ENCODE assay signal across 1 cellular context in the genomic region with DNA sequence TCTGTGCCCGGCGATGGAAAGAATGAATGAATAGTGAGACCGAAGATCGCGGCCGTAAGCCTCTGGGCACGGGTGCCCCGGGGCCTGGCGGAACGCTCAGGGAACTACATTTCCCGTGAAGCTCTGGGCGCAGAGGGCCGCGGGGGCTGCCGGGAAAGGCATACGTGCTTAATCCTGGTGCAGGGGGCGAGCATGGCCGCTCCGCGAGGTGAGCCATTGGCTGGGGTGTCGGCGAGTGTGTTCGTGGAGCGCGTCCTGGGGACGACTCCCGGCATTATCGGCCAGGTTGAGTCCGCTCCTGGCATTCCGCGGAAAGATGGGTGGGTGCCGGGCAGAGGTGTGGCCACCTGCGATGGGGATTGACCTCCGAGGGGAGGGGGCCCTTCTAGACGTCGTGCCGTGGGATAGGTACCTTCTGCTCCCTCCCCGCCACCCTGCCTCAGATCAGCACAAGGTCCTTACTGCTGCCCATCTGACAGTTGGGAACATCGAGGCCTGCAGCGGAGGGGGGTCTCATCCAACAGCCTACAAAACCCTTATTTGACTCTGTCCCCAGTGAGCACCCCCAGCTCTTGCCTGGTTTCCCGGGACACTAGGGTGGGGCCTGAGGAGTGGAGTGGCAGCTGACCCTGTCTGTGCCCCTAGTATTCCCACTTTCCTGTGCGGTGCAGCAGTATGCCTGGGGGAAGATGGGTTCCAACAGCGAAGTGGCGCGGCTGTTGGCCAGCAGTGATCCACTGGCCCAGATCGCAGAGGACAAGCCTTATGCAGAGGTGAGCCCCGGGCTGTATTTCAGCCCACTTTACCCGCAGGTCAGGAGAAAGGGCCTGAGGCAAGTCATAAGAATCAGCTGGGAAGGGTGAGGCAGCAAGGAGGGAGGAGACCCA.
TF ChIP-seq lines count a peak whose summit lies in the region.

TSS of gene MPI (plus strand) at position 161 of the 887 bp plus-strand sequence. CDS start at position 193, 32 bp downstream.

TF ChIP-seq in liver, 16 proteins besides CTCF, POLR2A, EP300 and RAD21 (continued from another document):
- TF ChIP-seq, protein P1, sequence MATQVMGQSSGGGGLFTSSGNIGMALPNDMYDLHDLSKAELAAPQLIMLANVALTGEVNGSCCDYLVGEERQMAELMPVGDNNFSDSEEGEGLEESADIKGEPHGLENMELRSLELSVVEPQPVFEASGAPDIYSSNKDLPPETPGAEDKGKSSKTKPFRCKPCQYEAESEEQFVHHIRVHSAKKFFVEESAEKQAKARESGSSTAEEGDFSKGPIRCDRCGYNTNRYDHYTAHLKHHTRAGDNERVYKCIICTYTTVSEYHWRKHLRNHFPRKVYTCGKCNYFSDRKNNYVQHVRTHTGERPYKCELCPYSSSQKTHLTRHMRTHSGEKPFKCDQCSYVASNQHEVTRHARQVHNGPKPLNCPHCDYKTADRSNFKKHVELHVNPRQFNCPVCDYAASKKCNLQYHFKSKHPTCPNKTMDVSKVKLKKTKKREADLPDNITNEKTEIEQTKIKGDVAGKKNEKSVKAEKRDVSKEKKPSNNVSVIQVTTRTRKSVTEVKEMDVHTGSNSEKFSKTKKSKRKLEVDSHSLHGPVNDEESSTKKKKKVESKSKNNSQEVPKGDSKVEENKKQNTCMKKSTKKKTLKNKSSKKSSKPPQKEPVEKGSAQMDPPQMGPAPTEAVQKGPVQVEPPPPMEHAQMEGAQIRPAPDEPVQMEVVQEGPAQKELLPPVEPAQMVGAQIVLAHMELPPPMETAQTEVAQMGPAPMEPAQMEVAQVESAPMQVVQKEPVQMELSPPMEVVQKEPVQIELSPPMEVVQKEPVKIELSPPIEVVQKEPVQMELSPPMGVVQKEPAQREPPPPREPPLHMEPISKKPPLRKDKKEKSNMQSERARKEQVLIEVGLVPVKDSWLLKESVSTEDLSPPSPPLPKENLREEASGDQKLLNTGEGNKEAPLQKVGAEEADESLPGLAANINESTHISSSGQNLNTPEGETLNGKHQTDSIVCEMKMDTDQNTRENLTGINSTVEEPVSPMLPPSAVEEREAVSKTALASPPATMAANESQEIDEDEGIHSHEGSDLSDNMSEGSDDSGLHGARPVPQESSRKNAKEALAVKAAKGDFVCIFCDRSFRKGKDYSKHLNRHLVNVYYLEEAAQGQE (IDR thresholded peaks at IDR 0.05): no peak
- TF ChIP-seq, protein P2, sequence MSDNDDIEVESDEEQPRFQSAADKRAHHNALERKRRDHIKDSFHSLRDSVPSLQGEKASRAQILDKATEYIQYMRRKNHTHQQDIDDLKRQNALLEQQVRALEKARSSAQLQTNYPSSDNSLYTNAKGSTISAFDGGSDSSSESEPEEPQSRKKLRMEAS (IDR thresholded peaks at IDR 0.05): no peak
- TF ChIP-seq ZBTB33 (IDR thresholded peaks at IDR 0.05): no peak
- TF ChIP-seq SP1 (IDR thresholded peaks at IDR 0.05): peak; percentile 24
- no peak for TF ChIP-seq EGR1 (IDR thresholded peaks at IDR 0.05; ENCODE audit: low read depth in 2 of 2)
- TF ChIP-seq FOXA1 (IDR thresholded peaks at IDR 0.05): no peak
- no peak for TF ChIP-seq TAF1 (conservative IDR thresholded peaks at IDR 0.05)
- no peak for TF ChIP-seq JUND (IDR thresholded peaks at IDR 0.05)
